28 cellular contexts compared by ENCODE assay signal in genomic region chr3:89419647-89420141, GRCh38.
A peak's percentile ranks its signal among the peaks of the same experiment; 100 is the strongest.
DNase-seq lines count a peak whose midpoint lies in the region; ATAC-seq and TF ChIP-seq lines count a peak whose summit lies in the region.
"Had no signal": no experiment of that assay in that cellular context is flagged by ENCODE, and none has a peak within 500 bp of the region (broad histone marks: within the 10 kb centered on the region; RNA-seq: fewer than 3 reads in every experiment).

No MANE protein-coding gene starts in this region.

- no peaks in the 10 kb centered on the region for H3K27me3 ChIP-seq in mammary epithelial cell (ENCODE audit: insufficient read depth, low read length)
- H3K27me3 ChIP-seq: body of pancreas, esophagus muscularis mucosa, SJSA1, transverse colon had no signal

- peaks cover 12% of the 10 kb centered on the region for H3K9me3 Mint-ChIP-seq in activated T-helper 2 cell treated with anti-CD3 and anti-CD28 coated beads, Interferon-gamma antibody, Interleukin-2, Interleukin-4, amounts not matched to agents 10 μg/mL and 5 μg/mL and 100 μg/mL, durations not matched to agents 14 hours and 24 hours and 36 hours
- H3K9me3 Mint-ChIP-seq: IgD-negative memory B cell, naive B cell had no signal

- no peak overlapping the region for H2AFZ ChIP-seq in mammary epithelial cell (ENCODE audit: low read depth, low read length)

- no peak overlapping the region for H3K4me3 Mint-ChIP-seq in activated T-helper 2 cell treated with anti-CD3 and anti-CD28 coated beads, Interferon-gamma antibody, Interleukin-2, Interleukin-4, amounts not matched to agents 10 μg/mL and 5 μg/mL and 100 μg/mL, durations not matched to agents 14 hours and 24 hours and 36 hours (ENCODE audit: low read depth)
- H3K4me3 Mint-ChIP-seq: activated CD4-positive, alpha-beta memory T cell treated with anti-CD3 and anti-CD28 coated beads for 36 hours; activated naive CD8-positive, alpha-beta T cell treated with anti-CD3 and anti-CD28 coated beads, Interleukin-2, amount 10 ng/mL, durations not matched to agents 7 days and 5 days; IgD-negative memory B cell; naive B cell; stimulated activated naive CD8-positive, alpha-beta T cell treated with anti-CD3 and anti-CD28 coated beads, Interleukin-15, Interleukin-2, amounts not matched to agents 100 ng/mL and 50 ng/mL, for 24 hours had no signal

- TF ChIP-seq CTCF in mammary epithelial cell (conservative IDR thresholded peaks at IDR 0.05 in 1 of 2, IDR thresholded peaks at IDR 0.05 in 1 of 2; ENCODE audit: extremely low read depth in 1 of 2, insufficient read depth in 1 of 2, low read depth in 1 of 2, low read length in 2 of 2) = no peak

- no peaks in the 10 kb centered on the region for H3K27me3 Mint-ChIP-seq in activated T-helper 2 cell treated with anti-CD3 and anti-CD28 coated beads, Interferon-gamma antibody, Interleukin-2, Interleukin-4, amounts not matched to agents 10 μg/mL and 5 μg/mL and 100 μg/mL, durations not matched to agents 14 hours and 24 hours and 36 hours (ENCODE audit: low read depth)
- H3K27me3 Mint-ChIP-seq: activated CD4-positive, alpha-beta memory T cell treated with anti-CD3 and anti-CD28 coated beads for 36 hours; activated naive CD8-positive, alpha-beta T cell treated with anti-CD3 and anti-CD28 coated beads, Interleukin-2, amount 10 ng/mL, durations not matched to agents 7 days and 5 days; IgD-negative memory B cell; naive B cell; stimulated activated naive CD8-positive, alpha-beta T cell treated with anti-CD3 and anti-CD28 coated beads, Interleukin-15, Interleukin-2, amounts not matched to agents 100 ng/mL and 50 ng/mL, for 24 hours had no signal

- H3K79me2 ChIP-seq in mammary epithelial cell (ENCODE audit: insufficient read depth, low read length) = no peaks in the 10 kb centered on the region

- ATAC-seq in GM19452 (IDR thresholded peaks at IDR 0.05; ENCODE audit: unreplicated experiment) (no peak), HG03520 (IDR thresholded peaks at IDR 0.05; ENCODE audit: unreplicated experiment) (no peak)
- ATAC-seq: A549; activated CD4-positive, CD25-positive, alpha-beta regulatory T cell treated with anti-CD3 and anti-CD28 coated beads, Interleukin-2, amount 50 U/mL, for 24 hours; body of pancreas; Panc1 had no signal

- H3K4me2 ChIP-seq in mammary epithelial cell (ENCODE audit: insufficient read depth, low read depth, low read length) = no peak overlapping the region
- H3K4me2 ChIP-seq: A549 had no signal

- DNase-seq in NCI-H446 (lab: John Stamatoyannopoulos, UW) = peak; percentile 59 to 90
- DNase-seq in NCI-H446 treated with DMSO at 0.1 percent for 48 hours (lab: John Stamatoyannopoulos, UW) = no peak
- DNase-seq in mammary epithelial cell = peak; percentile 12
- peak; percentile 38 for DNase-seq in kidney glomerular epithelial cell (lab: John Stamatoyannopoulos, UW)
- DNase-seq in stromal cell of bone marrow (ENCODE audit: low read depth) = peak; percentile 21
- DNase-seq in activated T-helper 2 cell treated with anti-CD3 and anti-CD28 coated beads, Interferon-gamma antibody, Interleukin-2, Interleukin-4, amounts not matched to agents 10 μg/mL and 5 μg/mL and 100 μg/mL, durations not matched to agents 14 hours and 24 hours and 36 hours (ENCODE audit: low spot score) = no peak
- DNase-seq: activated CD4-positive, alpha-beta memory T cell treated with anti-CD3 and anti-CD28 coated beads for 36 hours; activated effector memory CD4-positive, alpha-beta T cell treated with anti-CD3 and anti-CD28 coated beads, Interleukin-2, amount 50 U/mL, for 16 hours; activated naive CD8-positive, alpha-beta T cell treated with anti-CD3 and anti-CD28 coated beads, Interleukin-2, amount 10 ng/mL, durations not matched to agents 7 days and 5 days; body of pancreas; DMS79 treated with DMSO at 0.1 percent for 48 hours; naive B cell; NCI-H2081 treated with DMSO at 0.1 percent for 48 hours; NCI-H510A; NK-92 treated with Interleukin-12 subunit alpha and Interleukin-12 subunit beta, amount 100 ng/mL, for 24 hours; occipital lobe; T-helper 1 cell; transverse colon had no signal

- no TSS peak for BruUV-seq in mammary epithelial cell (replicated peaks; lab: Mats Ljungman, UMichigan)

- no peaks in the 10 kb centered on the region for H4K20me1 ChIP-seq in mammary epithelial cell (ENCODE audit: insufficient read depth, low read length)

- H3K36me3 Mint-ChIP-seq in activated T-helper 2 cell treated with anti-CD3 and anti-CD28 coated beads, Interferon-gamma antibody, Interleukin-2, Interleukin-4, amounts not matched to agents 10 μg/mL and 5 μg/mL and 100 μg/mL, durations not matched to agents 14 hours and 24 hours and 36 hours (ENCODE audit: low read depth) = no peaks in the 10 kb centered on the region
- H3K36me3 Mint-ChIP-seq: activated CD4-positive, alpha-beta memory T cell treated with anti-CD3 and anti-CD28 coated beads for 36 hours; activated naive CD8-positive, alpha-beta T cell treated with anti-CD3 and anti-CD28 coated beads, Interleukin-2, amount 10 ng/mL, durations not matched to agents 7 days and 5 days; IgD-negative memory B cell; naive B cell had no signal

- H3K27ac Mint-ChIP-seq in activated T-helper 2 cell treated with anti-CD3 and anti-CD28 coated beads, Interferon-gamma antibody, Interleukin-2, Interleukin-4, amounts not matched to agents 10 μg/mL and 5 μg/mL and 100 μg/mL, durations not matched to agents 14 hours and 24 hours and 36 hours = no peak overlapping the region
- H3K27ac Mint-ChIP-seq: activated CD4-positive, alpha-beta memory T cell treated with anti-CD3 and anti-CD28 coated beads for 36 hours; activated naive CD8-positive, alpha-beta T cell treated with anti-CD3 and anti-CD28 coated beads, Interleukin-2, amount 10 ng/mL, durations not matched to agents 7 days and 5 days; IgD-negative memory B cell; naive B cell; stimulated activated naive CD8-positive, alpha-beta T cell treated with anti-CD3 and anti-CD28 coated beads, Interleukin-15, Interleukin-2, amounts not matched to agents 100 ng/mL and 50 ng/mL, for 24 hours had no signal

- CTCF ChIA-PET in mammary epithelial cell (lab: Charles Lee; ENCODE audit: low non-redundant PET) = no interaction called here

- no peaks in the 10 kb centered on the region for H3K9me3 ChIP-seq in mammary epithelial cell (replicated peaks; ENCODE audit: insufficient read depth, low read length)
- H3K9me3 ChIP-seq: A549, body of pancreas, esophagus muscularis mucosa, SJSA1, transverse colon had no signal

- intact Hi-C loops in mammary epithelial cell (cut with micrococcal nuclease) = no loop called here
- intact Hi-C loops in activated T-helper 2 cell treated with anti-CD3 and anti-CD28 coated beads, Interferon-gamma antibody, Interleukin-2, Interleukin-4, amounts not matched to agents 10 μg/mL and 5 μg/mL and 100 μg/mL, durations not matched to agents 14 hours and 24 hours and 36 hours (cut with micrococcal nuclease) = no loop called here

- H3K36me3 ChIP-seq in mammary epithelial cell (ENCODE audit: insufficient read depth, low read length) = no peaks in the 10 kb centered on the region
- H3K36me3 ChIP-seq: esophagus muscularis mucosa, SJSA1, transverse colon had no signal

- no peak overlapping the region for H3K4me3 ChIP-seq in mammary epithelial cell (replicated peaks in 1 of 3; ENCODE audit: insufficient read depth in 1 of 3, low read depth in 2 of 3, low read length in 3 of 3)
- H3K4me3 ChIP-seq: A549, body of pancreas, coronary artery, esophagus muscularis mucosa, SJSA1, transverse colon had no signal

- dilution Hi-C loops in mammary epithelial cell (cut with HindIII; ENCODE audit: low sequenced_read_pairs) = no loop called here

- in situ Hi-C loops in mammary epithelial cell (cut with MboI; ENCODE audit: low sequenced_read_pairs in 2 of 2) = no loop called here

- WGBS in mammary epithelial cell (ENCODE audit: low coverage, missing lambda C conversion rate) = 67% methylated on average over 3 of the region's 3 CpGs

- no peak overlapping the region for H3K9ac ChIP-seq in mammary epithelial cell (ENCODE audit: insufficient read depth, low read length)

- H3K4me1 ChIP-seq in mammary epithelial cell (ENCODE audit: insufficient read depth, low read length) = no peaks in the 10 kb centered on the region
- H3K4me1 ChIP-seq: A549, body of pancreas, SJSA1, transverse colon had no signal

- H3K4me1 Mint-ChIP-seq in activated T-helper 2 cell treated with anti-CD3 and anti-CD28 coated beads, Interferon-gamma antibody, Interleukin-2, Interleukin-4, amounts not matched to agents 10 μg/mL and 5 μg/mL and 100 μg/mL, durations not matched to agents 14 hours and 24 hours and 36 hours (ENCODE audit: low read depth) = no peaks in the 10 kb centered on the region
- H3K4me1 Mint-ChIP-seq: activated naive CD8-positive, alpha-beta T cell treated with anti-CD3 and anti-CD28 coated beads, Interleukin-2, amount 10 ng/mL, durations not matched to agents 7 days and 5 days; IgD-negative memory B cell; naive B cell had no signal

- no peak overlapping the region for H3K27ac ChIP-seq in mammary epithelial cell (ENCODE audit: insufficient read depth, low read depth, low read length)
- H3K27ac ChIP-seq: A549, body of pancreas, coronary artery, esophagus muscularis mucosa, SJSA1, transverse colon had no signal

Comparison
In these comparisons a context has a peak if more than half of its experiments do, and no peak if none do; other contexts are left out.
1. DNase-seq: peak in NCI-H446 (2 of 2), mammary epithelial cell (single experiment), kidney glomerular epithelial cell (single experiment) and stromal cell of bone marrow (single experiment); none in NCI-H446 treated with DMSO at 0.1 percent for 48 hours (single experiment) and activated T-helper 2 cell treated with anti-CD3 and anti-CD28 coated beads, Interferon-gamma antibody, Interleukin-2, Interleukin-4, amounts not matched to agents 10 μg/mL and 5 μg/mL and 100 μg/mL, durations not matched to agents 14 hours and 24 hours and 36 hours (single experiment).